1 cellular context compared by ENCODE assay signal in the genomic region with DNA sequence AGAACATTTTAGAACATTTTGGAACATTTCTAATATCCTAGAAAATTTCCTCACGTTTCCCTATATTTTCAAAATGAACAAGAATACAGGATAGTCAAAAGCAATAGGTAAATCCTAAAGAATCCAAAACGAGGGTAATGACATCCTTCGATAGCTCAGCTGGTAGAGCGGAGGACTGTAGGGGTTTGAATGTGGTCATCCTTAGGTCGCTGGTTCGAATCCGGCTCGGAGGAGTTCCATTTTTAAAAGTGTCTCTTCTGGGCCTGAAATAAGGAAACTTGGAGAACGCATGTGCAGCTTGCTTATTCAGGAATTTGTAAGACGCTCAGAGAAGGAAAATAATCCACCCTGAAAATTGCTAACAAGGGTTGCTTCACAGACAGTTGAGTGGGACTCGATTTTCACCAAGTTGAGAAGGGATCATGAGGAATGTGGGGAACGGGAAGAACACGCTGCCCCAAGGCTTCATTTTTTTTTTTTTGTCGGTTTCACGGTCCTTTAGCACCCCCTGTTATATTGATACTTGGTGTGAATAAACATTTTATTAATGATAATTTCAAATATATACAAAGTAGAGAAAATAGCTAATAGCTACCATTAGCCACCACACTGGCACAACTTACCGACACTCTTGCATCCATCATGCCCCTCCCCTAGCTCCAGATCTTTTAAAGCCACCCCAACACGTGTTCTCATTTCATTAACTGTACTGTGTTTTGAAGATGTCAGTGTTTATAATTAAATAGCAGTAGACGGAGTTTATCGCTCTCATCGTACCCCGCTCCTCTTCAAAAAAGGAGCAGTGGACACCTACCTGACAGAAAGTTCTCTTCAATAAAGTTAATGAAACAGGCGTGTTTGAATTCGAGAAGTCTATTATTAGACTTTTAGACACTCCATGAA.
TF ChIP-seq lines count a peak whose summit lies in the region.

No MANE protein-coding gene starts in this region.

TF ChIP-seq in K562, 482 proteins besides CTCF, POLR2A, EP300 and RAD21 (continued from another document and continues in another):
- TF ChIP-seq ATF2 (CRISPR knock-in tag; IDR thresholded peaks at IDR 0.05) (no peak), CREBBP (IDR thresholded peaks at IDR 0.05; ENCODE audit: low read depth, low read length) (no peak), DNMT1 (IDR thresholded peaks at IDR 0.05) (0 out of 2 replicates have a peak, but pooled peaks have one; percentile 51), ZZZ3 (IDR thresholded peaks at IDR 0.05) (no peak), RBM15 (IDR thresholded peaks at IDR 0.05; ENCODE audit: insufficient read depth, low read length) (no peak), RFX1 (IDR thresholded peaks at IDR 0.05) (0 out of 2 replicates have a peak, but pooled peaks have one; percentile 6), ZNF217 (CRISPR knock-in tag; IDR thresholded peaks at IDR 0.05) (no peak), ZEB2 (IDR thresholded peaks at IDR 0.05) (peak; percentile 27; the same call in 1 of the 2 replicates), ZBTB11 (CRISPR knock-in tag; IDR thresholded peaks at IDR 0.05) (0 out of 6 replicates have a peak, but pooled peaks of 1 of the 3 experiments have one; percentile 18), TRIM28 (IDR thresholded peaks at IDR 0.05) (0 out of 2 replicates have a peak, but pooled peaks have one; percentile 25), ZNF184 (CRISPR knock-in tag; IDR thresholded peaks at IDR 0.05) (no peak), CREB5 (CRISPR knock-in tag; IDR thresholded peaks at IDR 0.05) (no peak), FOXK2 (conservative IDR thresholded peaks at IDR 0.05 in 1 of 2, IDR thresholded peaks at IDR 0.05 in 1 of 2; ENCODE audit: low read depth in 2 of 2) (peak; percentile 11 to 45; a peak in 1 of 4 replicates), ZNF12 (CRISPR knock-in tag; IDR thresholded peaks at IDR 0.05) (no peak), CC2D1A (IDR thresholded peaks at IDR 0.05) (no peak), TOE1 (IDR thresholded peaks at IDR 0.05; ENCODE audit: borderline replicate concordance) (peak; percentile 41), TOE1 (CRISPR knock-in tag; IDR thresholded peaks at IDR 0.05; ENCODE audit: borderline replicate concordance, low read depth) (no peak), KAT2B (IDR thresholded peaks at IDR 0.05; ENCODE audit: low read depth, low read length) (no peak), ZNF232 (CRISPR knock-in tag; IDR thresholded peaks at IDR 0.05) (no peak), CHD4 (IDR thresholded peaks at IDR 0.05; ENCODE audit: insufficient read depth, insufficient replicate concordance, low read depth, low read length, poor library complexity, severe bottlenecking) (no peak), CGGBP1 (CRISPR knock-in tag; IDR thresholded peaks at IDR 0.05) (no peak), POLR2AphosphoS2 (IDR thresholded peaks at IDR 0.05; ENCODE audit: low read length) (no peak), HOXB6 (CRISPR knock-in tag; IDR thresholded peaks at IDR 0.05; ENCODE audit: borderline replicate concordance) (no peak), CBFA2T3 (IDR thresholded peaks at IDR 0.05) (no peak), BACH1 (tag; IDR thresholded peaks at IDR 0.05) (0 out of 2 replicates have a peak, but pooled peaks have one; percentile 14), MEF2A (IDR thresholded peaks at IDR 0.05; ENCODE audit: control insufficient read depth, low read depth, low read length) (no peak), CBFA2T2 (conservative IDR thresholded peaks at IDR 0.05) (no peak), GATAD2A (IDR thresholded peaks at IDR 0.05) (no peak), SREBF1 (IDR thresholded peaks at IDR 0.05; ENCODE audit: borderline replicate concordance, low read depth, low read length) (no peak), HDAC8 (tag; IDR thresholded peaks at IDR 0.05) (no peak), NCOA6 (IDR thresholded peaks at IDR 0.05) (no peak), POLR3G (IDR thresholded peaks at IDR 0.05; ENCODE audit: extremely low read depth, insufficient read length, insufficient replicate concordance) (no peak), JUN (IDR thresholded peaks at IDR 0.05; ENCODE audit: borderline replicate concordance, low read depth, low read length) (no peak), JUN (CRISPR knock-in tag; IDR thresholded peaks at IDR 0.05; ENCODE audit: borderline replicate concordance) (no peak)
- TF ChIP-seq, protein P1, sequence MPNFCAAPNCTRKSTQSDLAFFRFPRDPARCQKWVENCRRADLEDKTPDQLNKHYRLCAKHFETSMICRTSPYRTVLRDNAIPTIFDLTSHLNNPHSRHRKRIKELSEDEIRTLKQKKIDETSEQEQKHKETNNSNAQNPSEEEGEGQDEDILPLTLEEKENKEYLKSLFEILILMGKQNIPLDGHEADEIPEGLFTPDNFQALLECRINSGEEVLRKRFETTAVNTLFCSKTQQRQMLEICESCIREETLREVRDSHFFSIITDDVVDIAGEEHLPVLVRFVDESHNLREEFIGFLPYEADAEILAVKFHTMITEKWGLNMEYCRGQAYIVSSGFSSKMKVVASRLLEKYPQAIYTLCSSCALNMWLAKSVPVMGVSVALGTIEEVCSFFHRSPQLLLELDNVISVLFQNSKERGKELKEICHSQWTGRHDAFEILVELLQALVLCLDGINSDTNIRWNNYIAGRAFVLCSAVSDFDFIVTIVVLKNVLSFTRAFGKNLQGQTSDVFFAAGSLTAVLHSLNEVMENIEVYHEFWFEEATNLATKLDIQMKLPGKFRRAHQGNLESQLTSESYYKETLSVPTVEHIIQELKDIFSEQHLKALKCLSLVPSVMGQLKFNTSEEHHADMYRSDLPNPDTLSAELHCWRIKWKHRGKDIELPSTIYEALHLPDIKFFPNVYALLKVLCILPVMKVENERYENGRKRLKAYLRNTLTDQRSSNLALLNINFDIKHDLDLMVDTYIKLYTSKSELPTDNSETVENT (CRISPR knock-in tag; IDR thresholded peaks at IDR 0.05) = no peak
- TF ChIP-seq, protein P2, sequence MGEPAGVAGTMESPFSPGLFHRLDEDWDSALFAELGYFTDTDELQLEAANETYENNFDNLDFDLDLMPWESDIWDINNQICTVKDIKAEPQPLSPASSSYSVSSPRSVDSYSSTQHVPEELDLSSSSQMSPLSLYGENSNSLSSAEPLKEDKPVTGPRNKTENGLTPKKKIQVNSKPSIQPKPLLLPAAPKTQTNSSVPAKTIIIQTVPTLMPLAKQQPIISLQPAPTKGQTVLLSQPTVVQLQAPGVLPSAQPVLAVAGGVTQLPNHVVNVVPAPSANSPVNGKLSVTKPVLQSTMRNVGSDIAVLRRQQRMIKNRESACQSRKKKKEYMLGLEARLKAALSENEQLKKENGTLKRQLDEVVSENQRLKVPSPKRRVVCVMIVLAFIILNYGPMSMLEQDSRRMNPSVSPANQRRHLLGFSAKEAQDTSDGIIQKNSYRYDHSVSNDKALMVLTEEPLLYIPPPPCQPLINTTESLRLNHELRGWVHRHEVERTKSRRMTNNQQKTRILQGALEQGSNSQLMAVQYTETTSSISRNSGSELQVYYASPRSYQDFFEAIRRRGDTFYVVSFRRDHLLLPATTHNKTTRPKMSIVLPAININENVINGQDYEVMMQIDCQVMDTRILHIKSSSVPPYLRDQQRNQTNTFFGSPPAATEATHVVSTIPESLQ (CRISPR knock-in tag; IDR thresholded peaks at IDR 0.05) = no peak
- TF ChIP-seq, protein P3, sequence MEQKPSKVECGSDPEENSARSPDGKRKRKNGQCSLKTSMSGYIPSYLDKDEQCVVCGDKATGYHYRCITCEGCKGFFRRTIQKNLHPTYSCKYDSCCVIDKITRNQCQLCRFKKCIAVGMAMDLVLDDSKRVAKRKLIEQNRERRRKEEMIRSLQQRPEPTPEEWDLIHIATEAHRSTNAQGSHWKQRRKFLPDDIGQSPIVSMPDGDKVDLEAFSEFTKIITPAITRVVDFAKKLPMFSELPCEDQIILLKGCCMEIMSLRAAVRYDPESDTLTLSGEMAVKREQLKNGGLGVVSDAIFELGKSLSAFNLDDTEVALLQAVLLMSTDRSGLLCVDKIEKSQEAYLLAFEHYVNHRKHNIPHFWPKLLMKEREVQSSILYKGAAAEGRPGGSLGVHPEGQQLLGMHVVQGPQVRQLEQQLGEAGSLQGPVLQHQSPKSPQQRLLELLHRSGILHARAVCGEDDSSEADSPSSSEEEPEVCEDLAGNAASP (IDR thresholded peaks at IDR 0.05) = no peak
- TF ChIP-seq, protein P4, sequence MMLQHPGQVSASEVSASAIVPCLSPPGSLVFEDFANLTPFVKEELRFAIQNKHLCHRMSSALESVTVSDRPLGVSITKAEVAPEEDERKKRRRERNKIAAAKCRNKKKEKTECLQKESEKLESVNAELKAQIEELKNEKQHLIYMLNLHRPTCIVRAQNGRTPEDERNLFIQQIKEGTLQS (IDR thresholded peaks at IDR 0.05) = peak; percentile 32; the same call in 1 of the 2 replicates
- TF ChIP-seq, protein P4 (CRISPR knock-in tag; conservative IDR thresholded peaks at IDR 0.05) = no peak; the same call in 1 of the 2 replicates
- TF ChIP-seq, protein P5, sequence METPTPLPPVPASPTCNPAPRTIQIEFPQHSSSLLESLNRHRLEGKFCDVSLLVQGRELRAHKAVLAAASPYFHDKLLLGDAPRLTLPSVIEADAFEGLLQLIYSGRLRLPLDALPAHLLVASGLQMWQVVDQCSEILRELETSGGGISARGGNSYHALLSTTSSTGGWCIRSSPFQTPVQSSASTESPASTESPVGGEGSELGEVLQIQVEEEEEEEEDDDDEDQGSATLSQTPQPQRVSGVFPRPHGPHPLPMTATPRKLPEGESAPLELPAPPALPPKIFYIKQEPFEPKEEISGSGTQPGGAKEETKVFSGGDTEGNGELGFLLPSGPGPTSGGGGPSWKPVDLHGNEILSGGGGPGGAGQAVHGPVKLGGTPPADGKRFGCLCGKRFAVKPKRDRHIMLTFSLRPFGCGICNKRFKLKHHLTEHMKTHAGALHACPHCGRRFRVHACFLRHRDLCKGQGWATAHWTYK (CRISPR knock-in tag; IDR thresholded peaks at IDR 0.05) = no peak
- TF ChIP-seq, protein P6, sequence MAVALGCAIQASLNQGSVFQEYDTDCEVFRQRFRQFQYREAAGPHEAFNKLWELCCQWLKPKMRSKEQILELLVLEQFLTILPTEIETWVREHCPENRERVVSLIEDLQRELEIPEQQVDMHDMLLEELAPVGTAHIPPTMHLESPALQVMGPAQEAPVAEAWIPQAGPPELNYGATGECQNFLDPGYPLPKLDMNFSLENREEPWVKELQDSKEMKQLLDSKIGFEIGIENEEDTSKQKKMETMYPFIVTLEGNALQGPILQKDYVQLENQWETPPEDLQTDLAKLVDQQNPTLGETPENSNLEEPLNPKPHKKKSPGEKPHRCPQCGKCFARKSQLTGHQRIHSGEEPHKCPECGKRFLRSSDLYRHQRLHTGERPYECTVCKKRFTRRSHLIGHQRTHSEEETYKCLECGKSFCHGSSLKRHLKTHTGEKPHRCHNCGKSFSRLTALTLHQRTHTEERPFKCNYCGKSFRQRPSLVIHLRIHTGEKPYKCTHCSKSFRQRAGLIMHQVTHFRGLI (CRISPR knock-in tag; IDR thresholded peaks at IDR 0.05) = no peak
- TF ChIP-seq, protein P7, sequence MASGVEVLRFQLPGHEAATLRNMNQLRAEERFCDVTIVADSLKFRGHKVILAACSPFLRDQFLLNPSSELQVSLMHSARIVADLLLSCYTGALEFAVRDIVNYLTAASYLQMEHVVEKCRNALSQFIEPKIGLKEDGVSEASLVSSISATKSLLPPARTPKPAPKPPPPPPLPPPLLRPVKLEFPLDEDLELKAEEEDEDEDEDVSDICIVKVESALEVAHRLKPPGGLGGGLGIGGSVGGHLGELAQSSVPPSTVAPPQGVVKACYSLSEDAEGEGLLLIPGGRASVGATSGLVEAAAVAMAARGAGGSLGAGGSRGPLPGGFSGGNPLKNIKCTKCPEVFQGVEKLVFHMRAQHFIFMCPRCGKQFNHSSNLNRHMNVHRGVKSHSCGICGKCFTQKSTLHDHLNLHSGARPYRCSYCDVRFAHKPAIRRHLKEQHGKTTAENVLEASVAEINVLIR (CRISPR knock-in tag; IDR thresholded peaks at IDR 0.05) = no peak
